Comparison of ENCODE assay signal across 20 cellular contexts in genomic region chr3:140207541-140207940, GRCh38.
"Had no signal": no experiment of that assay in that cellular context is flagged by ENCODE, and none has a peak within 500 bp of the region (broad histone marks: within the 10 kb centered on the region; RNA-seq: fewer than 3 reads in every experiment).

No MANE protein-coding gene starts in this region.

- H3K27ac ChIP-seq: cardiac muscle cell, hepatocyte, spleen, testis had no signal

- ATAC-seq: activated CD8-positive, alpha-beta T cell treated with anti-CD3 and anti-CD28 coated beads, Interleukin-2, amount 10 ng/mL, durations not matched to agents 7 days and 5 days; effector memory CD8-positive, alpha-beta T cell; left cardiac atrium; mucosa of descending colon; stimulated activated memory B cell treated with anti-CD40 and anti-IgM and Interleukin-4, amounts not matched to agents 10 μg/mL and 1 μg/mL and 100 μg/mL, for 72 hours had no signal

- DNase-seq: activated B cell treated with CpG ODN at 0.5 μM for 24 hours; activated CD4-positive, alpha-beta T cell treated with anti-CD3 and anti-CD28 coated beads for 48 hours; activated CD8-positive, alpha-beta T cell treated with anti-CD3 and anti-CD28 coated beads, Interleukin-2, amount 10 ng/mL, durations not matched to agents 7 days and 5 days; activated naive CD4-positive, alpha-beta T cell treated with Interleukin-2 at 50 U/mL for 16 hours; activated naive CD8-positive, alpha-beta T cell treated with anti-CD3 and anti-CD28 coated beads, Interleukin-2, amount 10 ng/mL, durations not matched to agents 7 days and 5 days; activated T-cell treated with anti-CD3 and anti-CD28 coated beads, Interleukin-2, amount 50 U/mL, for 24 hours; amygdala; effector memory CD8-positive, alpha-beta T cell; foreskin fibroblast; left cardiac atrium; mesenchymal stem cell; mucosa of descending colon; naive B cell; retina; spleen; stimulated activated CD4-positive, alpha-beta T cell treated with anti-CD3 and anti-CD28 coated beads, Interleukin-4, amount 100 ng/mL, for 4 hours; testis had no signal
